ENCODE assay signal across 8 cellular contexts in the genomic region with DNA sequence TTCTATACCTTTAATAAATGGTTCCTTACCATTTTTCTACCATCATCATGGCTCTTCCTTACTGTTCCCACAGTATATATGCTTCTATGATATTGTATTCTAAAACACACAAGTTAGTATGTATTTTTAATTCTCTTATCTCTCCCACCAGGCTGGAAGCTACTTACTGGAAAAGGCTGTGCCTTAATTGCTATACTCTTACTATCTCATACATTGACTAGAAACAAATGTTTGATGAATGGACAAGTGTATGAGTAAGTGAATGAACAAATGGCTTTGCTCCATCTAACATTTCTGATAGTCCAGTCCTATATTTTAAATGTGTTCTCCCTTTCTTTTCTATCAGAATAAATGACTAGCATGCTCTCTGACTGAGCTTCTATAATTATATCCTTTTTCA.
"Had no signal": no experiment of that assay in that cellular context is flagged by ENCODE, and none has a peak within 500 bp of the region (broad histone marks: within the 10 kb centered on the region; RNA-seq: fewer than 3 reads in every experiment).

No MANE protein-coding gene starts in this region.

- H3K9ac ChIP-seq: GM23248 had no signal

- H2AFZ ChIP-seq: GM23248 had no signal

- H3K4me1 ChIP-seq: HAP-1 had no signal

- DNase-seq: GOT3, H7, HFFc6, IMR-90, KBM-7 had no signal

- H3K27ac ChIP-seq: GM23248 had no signal

- H3K9me3 ChIP-seq: HAP-1 had no signal

- H3K4me3 ChIP-seq: GM23248, HAP-1 had no signal

- H3K4me3 Mint-ChIP-seq: HFFc6 had no signal

- H3K36me3 ChIP-seq: HAP-1 had no signal

- H3K27ac Mint-ChIP-seq: HFFc6 had no signal

- ATAC-seq: HCT116 had no signal
